In genomic region chr7:30074422-30075030, GRCh38 we compare ENCODE assay signal across 8 cellular contexts. TPM values are rescaled to one million over a fixed set of nuclear protein-coding genes. Genes with fewer than 3 reads are reported as not detected.
DNase-seq lines count a peak whose midpoint lies in the region; ATAC-seq and TF ChIP-seq lines count a peak whose summit lies in the region.

No MANE protein-coding gene starts in this region.

- DNase-seq in A673 (ENCODE audit: low spot score): peak; percentile 51
- DNase-seq in NCI-H2196 treated with DMSO at 0.1 percent for 48 hours (lab: John Stamatoyannopoulos, UW; ENCODE audit: unreplicated experiment): peak; percentile 19
- peak in 1 of 4 donors; percentile 6 for DNase-seq in body of pancreas
- no peak for DNase-seq in hippocampal formation (lab: John Stamatoyannopoulos, UW)

- no peaks in the 10 kb centered on the region for H3K9me2 ChIP-seq in neural cell (ENCODE audit: insufficient read depth, low read length)

- H3F3A ChIP-seq in neural cell (ENCODE audit: insufficient read depth, low read length, poor library complexity, severe bottlenecking): no peaks in the 10 kb centered on the region

- H3K27ac ChIP-seq in A673 (ENCODE audit: low read depth, low read length, poor library complexity, severe bottlenecking) (no peak overlapping the region), body of pancreas (no peak overlapping the region), neural cell (ENCODE audit: low read length) (no peak overlapping the region)

- H3K4me1 ChIP-seq in A673 (ENCODE audit: insufficient read depth, low read length, poor library complexity, severe bottlenecking) (no peaks in the 10 kb centered on the region), body of pancreas (peaks cover 14% of the 10 kb centered on the region)

- ATAC-seq in body of pancreas: no peak
- no peak for ATAC-seq in GM18502 (IDR thresholded peaks at IDR 0.05; ENCODE audit: poor library complexity, unreplicated experiment)
- no peak for ATAC-seq in HG03565 (IDR thresholded peaks at IDR 0.05; ENCODE audit: unreplicated experiment)

- H3K4me2 ChIP-seq in neural cell (ENCODE audit: low read length): no peak overlapping the region

- peak; percentile 63 for TF ChIP-seq CTCF in A673 (conservative IDR thresholded peaks at IDR 0.05; ENCODE audit: low read depth, low read length)
- TF ChIP-seq CTCF in GM12873 (IDR thresholded peaks at IDR 0.05; ENCODE audit: insufficient read depth, low read depth, low read length, missing control alignments): peak; percentile 53
- peak in 5 of 7 experiments; percentile 32 to 48 (median 46) for TF ChIP-seq CTCF in body of pancreas (IDR thresholded peaks at IDR 0.05)
- TF ChIP-seq CTCF in neural cell (IDR thresholded peaks at IDR 0.05; ENCODE audit: poor library complexity, severe bottlenecking): peak; percentile 67

- no peak overlapping the region for H2AFZ ChIP-seq in neural cell (ENCODE audit: low read depth, low read length)

- TF ChIP-seq RAD21 in neural cell (conservative IDR thresholded peaks at IDR 0.05): peak; percentile 63

- intact Hi-C loops in A673 (cut with micrococcal nuclease; ENCODE audit: unreplicated experiment) (loop anchor here (5.0 kb wide), 1 partner anchor 488 kb away; no protein-coding TSS in a partner anchor), body of pancreas (cut with DNase I) (no loop called here)

- no peak overlapping the region for H3K9ac ChIP-seq in neural cell (ENCODE audit: low read length)

- no peak for TF ChIP-seq EP300 in neural cell (conservative IDR thresholded peaks at IDR 0.05; ENCODE audit: poor library complexity, severe bottlenecking)

- H3K4me3 ChIP-seq in A673 (ENCODE audit: low read depth, low read length, poor library complexity, severe bottlenecking): no peak overlapping the region
- H3K4me3 ChIP-seq in body of pancreas: no peak overlapping the region
- H3K4me3 ChIP-seq in neural cell (ENCODE audit: low read length): no peak overlapping the region

- TF ChIP-seq POLR2A in body of pancreas (IDR thresholded peaks at IDR 0.05): no peak

- H3K27me3 ChIP-seq in A673 (replicated peaks; ENCODE audit: insufficient read depth, low read depth, low read length, poor library complexity) (no peaks in the 10 kb centered on the region), body of pancreas (no peaks in the 10 kb centered on the region), neural cell (ENCODE audit: insufficient read depth, low read depth, low read length) (no peaks in the 10 kb centered on the region)

- H3K79me2 ChIP-seq in neural cell (replicated peaks; ENCODE audit: insufficient read depth, low read length): peaks cover 3% of the 10 kb centered on the region

- no TSS peak for BruUV-seq in A673 (replicated peaks; lab: Mats Ljungman, UMichigan)

- 24 to 44% methylated on average over 1 of the region's 1 CpG for WGBS in body of pancreas, 2 donors

- CTCF ChIA-PET in A673 (lab: Charles Lee): interaction anchor here (0.9 to 1.0 kb wide), 3 partner anchors 8 to 201 kb away, joined by 3 to 4 read pairs (median 4); no protein-coding TSS in a partner anchor

- POLR2A ChIA-PET in A673 (lab: Charles Lee; ENCODE audit: low non-redundant PET): interaction anchor here (0.6 kb wide), 1 partner anchor 97 kb away, joined by 4 read pairs; no protein-coding TSS in a partner anchor

- H3K9me3 ChIP-seq in A673 (ENCODE audit: low read depth, low read length, poor library complexity, severe bottlenecking) (no peaks in the 10 kb centered on the region), body of pancreas (no peaks in the 10 kb centered on the region), neural cell (ENCODE audit: low read length) (no peaks in the 10 kb centered on the region)

- H3K36me3 ChIP-seq in A673 (ENCODE audit: insufficient read depth, low read length, poor library complexity, severe bottlenecking): peaks cover 9% of the 10 kb centered on the region
- H3K36me3 ChIP-seq in body of pancreas (replicated peaks in 1 of 2; ENCODE audit: insufficient read depth in 1 of 2, low read depth in 2 of 2): no peaks in the 10 kb centered on the region
- H3K36me3 ChIP-seq in neural cell (ENCODE audit: insufficient read depth, low read length): peaks cover 5% of the 10 kb centered on the region

- no peaks in the 10 kb centered on the region for H4K20me1 ChIP-seq in neural cell (ENCODE audit: insufficient read depth)

TF ChIP-seq in neural cell, 6 proteins besides CTCF, POLR2A, EP300 and RAD21:
- TF ChIP-seq SMC3 (conservative IDR thresholded peaks at IDR 0.05; ENCODE audit: poor library complexity): peak; percentile 71
- TF ChIP-seq MXI1 (conservative IDR thresholded peaks at IDR 0.05; ENCODE audit: poor library complexity, severe bottlenecking): no peak
TF ChIP-seq in neural cell: peak in this region for 1.

RNA-seq across cellular contexts. Expression of gene PLEKHA8, which starts 46.3 kb away (rescaled TPM):
- total RNA-seq in A673 (2021) (22.2 and 29.0 TPM in 2 replicates), body of pancreas (1 to 10 TPM; 6.7 to 8.2 TPM)
- polyA plus RNA-seq in neural cell: 42.7 and 43.1 TPM in 2 replicates
- polyA minus RNA-seq in neural cell: 109 and 130 TPM in 2 replicates

RNA-seq across cellular contexts. Expression of gene FKBP14, which starts 48.0 kb away (rescaled TPM):
- 46.0 and 53.6 TPM in 2 replicates for total RNA-seq in A673 (2021)
- total RNA-seq in body of pancreas: 10 to 100 TPM in 1 of 2 donors, 1 to 10 TPM in 1; 9.6 to 22.7 TPM
- 19.6 and 36.7 TPM in 2 replicates for polyA plus RNA-seq in neural cell
- polyA minus RNA-seq in neural cell: 18.3 and 21.0 TPM in 2 replicates

Comparison
In these comparisons a context has a peak if more than half of its experiments do, and no peak if none do; other contexts are left out.
1. DNase-seq: peak in A673 (single experiment) and NCI-H2196 treated with DMSO at 0.1 percent for 48 hours (single experiment); none in hippocampal formation (0 of 2).
2. Peak in every context shown above with its lines, with median percentiles within 50 percentile points of each other: CTCF ChIP-seq.